In the genomic region with DNA sequence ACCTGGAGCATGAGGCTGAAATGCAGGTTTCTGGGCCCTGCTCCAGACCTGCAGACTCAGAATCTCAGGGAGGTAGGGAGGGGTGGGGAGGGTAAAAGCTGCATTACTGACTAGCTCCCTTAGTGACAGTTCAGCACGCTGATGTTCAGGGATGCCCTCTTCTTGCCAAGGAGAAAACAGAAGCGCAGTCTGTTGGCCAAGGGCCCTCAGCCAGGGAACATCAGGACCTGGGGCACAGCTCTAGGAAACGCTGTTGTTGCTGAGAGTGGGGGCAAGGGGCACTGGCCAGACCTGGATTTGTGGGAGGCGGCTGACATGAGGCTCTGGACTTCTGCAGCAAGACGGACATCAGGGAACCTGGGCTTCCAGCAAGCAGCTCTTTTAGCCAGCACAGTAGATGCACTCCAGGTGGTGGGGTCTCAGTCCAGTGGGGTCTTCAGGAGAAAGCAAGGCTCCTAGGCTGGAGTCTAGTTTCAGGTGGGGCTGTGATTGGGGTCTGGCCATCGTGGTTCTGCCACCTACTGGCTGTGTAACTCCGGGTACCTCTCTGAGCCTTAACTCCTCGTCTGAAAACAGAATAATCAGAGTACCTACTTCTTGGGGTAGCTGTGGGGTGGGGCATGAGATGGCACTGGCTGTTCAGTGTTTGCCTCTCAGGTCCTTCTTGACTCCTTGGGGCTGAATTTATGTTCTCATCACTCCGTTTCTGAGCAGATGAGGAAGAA, we compare ENCODE assay signal across 16 cellular contexts.
DNase-seq lines count a peak whose midpoint lies in the region; ATAC-seq and TF ChIP-seq lines count a peak whose summit lies in the region.
"Had no signal": no experiment of that assay in that cellular context is flagged by ENCODE, and none has a peak within 500 bp of the region (broad histone marks: within the 10 kb centered on the region; RNA-seq: fewer than 3 reads in every experiment).

No MANE protein-coding gene starts in this region.

- BruUV-seq in OCI-LY7 (replicated peaks; lab: Mats Ljungman, UMichigan): no TSS peak

- H3K4me3 Mint-ChIP-seq in CD4-positive, alpha-beta T cell: no peak overlapping the region
- no peak overlapping the region for H3K4me3 Mint-ChIP-seq in neural progenitor cell
- H3K4me3 Mint-ChIP-seq: activated CD4-positive, alpha-beta memory T cell treated with anti-CD3 and anti-CD28 coated beads, Interleukin-2, amount 10 ng/mL, durations not matched to agents 7 days and 5 days; activated T-helper 1 cell treated with anti-CD3 and anti-CD28 coated beads, Interleukin-12 subunit alpha, Interleukin-12 subunit beta, Interleukin-2, Interleukin-4 antibody, amounts not matched to agents 30 ng/mL and 10 ng/mL and 1 ng/mL, durations not matched to agents 14 hours and 24 hours and 36 hours had no signal

- no peaks in the 10 kb centered on the region for H4K20me1 ChIP-seq in OCI-LY7 (ENCODE audit: insufficient read depth, low read length)
- H4K20me1 ChIP-seq in neural progenitor cell (ENCODE audit: low read depth): no peaks in the 10 kb centered on the region

- TF ChIP-seq POLR2A in esophagus squamous epithelium (IDR thresholded peaks at IDR 0.05): no peak

- no peaks in the 10 kb centered on the region for H3K9me2 ChIP-seq in OCI-LY7 (ENCODE audit: insufficient read depth, low read length)

- no peaks in the 10 kb centered on the region for H3F3A ChIP-seq in neural progenitor cell (ENCODE audit: low read depth)

- no peak for TF ChIP-seq CTCF in CD4-positive, alpha-beta T cell (IDR thresholded peaks at IDR 0.05)
- TF ChIP-seq CTCF in OCI-LY7 (conservative IDR thresholded peaks at IDR 0.05; ENCODE audit: low read length) (peak; percentile 42), esophagus squamous epithelium (IDR thresholded peaks at IDR 0.05) (no peak), neural progenitor cell (IDR thresholded peaks at IDR 0.05) (peak; percentile 30)

- 41 to 70% methylated on average over 3 of the region's 9 CpGs for WGBS in esophagus squamous epithelium, 2 donors

- POLR2A ChIA-PET in CD4-positive, alpha-beta T cell (lab: Charles Lee): interaction anchor here (1.2 kb wide), 2 partner anchors 17 to 30 kb away, joined by 3 read pairs; no protein-coding TSS in a partner anchor
- POLR2A ChIA-PET in OCI-LY7 (lab: Charles Lee): no interaction called here

- no peaks in the 10 kb centered on the region for H3K36me3 Mint-ChIP-seq in CD4-positive, alpha-beta T cell (ENCODE audit: low read depth)
- peaks cover 7% of the 10 kb centered on the region for H3K36me3 Mint-ChIP-seq in neural progenitor cell

- H3K79me2 ChIP-seq in OCI-LY7 (ENCODE audit: insufficient read depth, low read depth, low read length) (no peaks in the 10 kb centered on the region), neural progenitor cell (ENCODE audit: low read depth) (no peaks in the 10 kb centered on the region)

- no peaks in the 10 kb centered on the region for H3K27me3 Mint-ChIP-seq in CD4-positive, alpha-beta T cell
- peaks cover 8% of the 10 kb centered on the region for H3K27me3 Mint-ChIP-seq in neural progenitor cell (ENCODE audit: insufficient read depth, low read depth)
- H3K27me3 Mint-ChIP-seq: activated CD4-positive, alpha-beta memory T cell treated with anti-CD3 and anti-CD28 coated beads, Interleukin-2, amount 10 ng/mL, durations not matched to agents 7 days and 5 days had no signal

- no peaks in the 10 kb centered on the region for H3K9me3 Mint-ChIP-seq in CD4-positive, alpha-beta T cell
- H3K9me3 Mint-ChIP-seq in neural progenitor cell: no peaks in the 10 kb centered on the region
- H3K9me3 Mint-ChIP-seq: activated CD4-positive, alpha-beta memory T cell treated with anti-CD3 and anti-CD28 coated beads, Interleukin-2, amount 10 ng/mL, durations not matched to agents 7 days and 5 days; activated T-helper 1 cell treated with anti-CD3 and anti-CD28 coated beads, Interleukin-12 subunit alpha, Interleukin-12 subunit beta, Interleukin-2, Interleukin-4 antibody, amounts not matched to agents 30 ng/mL and 10 ng/mL and 1 ng/mL, durations not matched to agents 14 hours and 24 hours and 36 hours had no signal

- no peaks in the 10 kb centered on the region for H3K4me1 ChIP-seq in OCI-LY7 (ENCODE audit: insufficient read depth, low read length, poor library complexity, severe bottlenecking)
- H3K4me1 ChIP-seq in esophagus squamous epithelium: peaks cover 0 to 26% (median 3%) of the 10 kb centered on the region in 3 donors
- H3K4me1 ChIP-seq in neural progenitor cell: peaks cover 21% of the 10 kb centered on the region

- H3K4me3 ChIP-seq in OCI-LY7 (ENCODE audit: low read depth, low read length, poor library complexity, severe bottlenecking) (no peak overlapping the region), esophagus squamous epithelium (no peak overlapping the region), neural progenitor cell (no peak overlapping the region)
- H3K4me3 ChIP-seq: Peyer's patch had no signal

- H3K4me2 ChIP-seq in OCI-LY7 (ENCODE audit: low read length) (no peak overlapping the region), neural progenitor cell (no peak overlapping the region)

- CTCF ChIA-PET in CD4-positive, alpha-beta T cell (lab: Charles Lee): no interaction called here
- CTCF ChIA-PET in OCI-LY7 (lab: Charles Lee; ENCODE audit: unreplicated experiment): no interaction called here

- no peak overlapping the region for H3K9ac ChIP-seq in neural progenitor cell

- no peak overlapping the region for H2AFZ ChIP-seq in OCI-LY7 (ENCODE audit: low read length)
- no peak overlapping the region for H2AFZ ChIP-seq in neural progenitor cell (replicated peaks)

- H3K36me3 ChIP-seq in OCI-LY7 (ENCODE audit: insufficient read depth, low read length) (no peaks in the 10 kb centered on the region), esophagus squamous epithelium (peaks cover 0 to 4% (median 0%) of the 10 kb centered on the region in 3 donors), neural progenitor cell (no peaks in the 10 kb centered on the region)
- H3K36me3 ChIP-seq: Peyer's patch had no signal

- DNase-seq in CD4-positive, alpha-beta T cell: no peak
- DNase-seq in OCI-LY7 (ENCODE audit: low spot score): no peak
- no peak for DNase-seq in esophagus squamous epithelium (lab: John Stamatoyannopoulos, UW)
- no peak for DNase-seq in neural progenitor cell (ENCODE audit: low spot score)
- DNase-seq in T-helper 1 cell: no peak
- DNase-seq in NAMALWA (ENCODE audit: low spot score): no peak
- no peak for DNase-seq in cerebellar cortex (ENCODE audit: low spot score)
- no peak for DNase-seq in HPDE6-E6E7 (ENCODE audit: extremely low spot score)
- DNase-seq: activated CD4-positive, alpha-beta memory T cell treated with anti-CD3 and anti-CD28 coated beads, Interleukin-2, amount 10 ng/mL, durations not matched to agents 7 days and 5 days; cortex of kidney; heart left ventricle; NCI-H69; Peyer's patch; stimulated activated CD4-positive, alpha-beta T cell treated with anti-CD3 and anti-CD28 coated beads, Interleukin-12 subunit alpha, Interleukin-12 subunit beta, amount 100 ng/mL, for 4 hours had no signal

- H3K4me1 Mint-ChIP-seq in CD4-positive, alpha-beta T cell (ENCODE audit: low read depth): peaks cover 57% of the 10 kb centered on the region
- H3K4me1 Mint-ChIP-seq in neural progenitor cell: peaks cover 29% of the 10 kb centered on the region

- intact Hi-C loops in CD4-positive, alpha-beta T cell (cut with DNase I, micrococcal nuclease): no loop called here
- intact Hi-C loops in OCI-LY7 (cut with micrococcal nuclease; ENCODE audit: unreplicated experiment): no loop called here
- intact Hi-C loops in esophagus squamous epithelium (cut with DNase I): no loop called here

- H3K27ac Mint-ChIP-seq in CD4-positive, alpha-beta T cell: peak overlapping the region; percentile 30
- peak overlapping the region; percentile 33 for H3K27ac Mint-ChIP-seq in neural progenitor cell
- H3K27ac Mint-ChIP-seq: activated CD4-positive, alpha-beta memory T cell treated with anti-CD3 and anti-CD28 coated beads, Interleukin-2, amount 10 ng/mL, durations not matched to agents 7 days and 5 days; activated T-helper 1 cell treated with anti-CD3 and anti-CD28 coated beads, Interleukin-12 subunit alpha, Interleukin-12 subunit beta, Interleukin-2, Interleukin-4 antibody, amounts not matched to agents 30 ng/mL and 10 ng/mL and 1 ng/mL, durations not matched to agents 14 hours and 24 hours and 36 hours; progenitor cell of endocrine pancreas had no signal

- no peak overlapping the region for H3K27ac ChIP-seq in CD4-positive, alpha-beta T cell (ENCODE audit: low read depth, low read length)
- H3K27ac ChIP-seq in OCI-LY7 (ENCODE audit: low read depth, low read length, poor library complexity, severe bottlenecking) (no peak overlapping the region), esophagus squamous epithelium (peak overlapping the region in 3 of 4 donors; percentile 53 to 64 (median 58)), neural progenitor cell (no peak overlapping the region)

- H3K9me3 ChIP-seq in CD4-positive, alpha-beta T cell (ENCODE audit: control insufficient read depth, low read length): no peaks in the 10 kb centered on the region
- H3K9me3 ChIP-seq in OCI-LY7 (ENCODE audit: low read length) (no peaks in the 10 kb centered on the region), esophagus squamous epithelium (no peaks in the 10 kb centered on the region), neural progenitor cell (ENCODE audit: low read depth) (no peaks in the 10 kb centered on the region)
- H3K9me3 ChIP-seq: heart left ventricle, Peyer's patch had no signal

- H3K27me3 ChIP-seq in CD4-positive, alpha-beta T cell (ENCODE audit: control insufficient read depth, insufficient read depth, low read length): no peaks in the 10 kb centered on the region
- H3K27me3 ChIP-seq in esophagus squamous epithelium (peaks cover 0 to 10% (median 0%) of the 10 kb centered on the region in 4 donors), neural progenitor cell (no peaks in the 10 kb centered on the region)
- H3K27me3 ChIP-seq: Peyer's patch had no signal

- no peak for ATAC-seq in CD4-positive, alpha-beta T cell (ENCODE audit: poor library complexity)

Comparison
In these comparisons a context has a peak if more than half of its experiments do, and no peak if none do; other contexts are left out.
1. H3K27ac ChIP-seq: peak in esophagus squamous epithelium (3 of 4); none in CD4-positive, alpha-beta T cell (single experiment), OCI-LY7 (single experiment) and neural progenitor cell (single experiment).
2. CTCF ChIP-seq: peak in OCI-LY7 (single experiment) and neural progenitor cell (single experiment); none in CD4-positive, alpha-beta T cell (single experiment) and esophagus squamous epithelium (0 of 6).